Comparison of ENCODE assay signal across 1 cellular context in the genomic region with DNA sequence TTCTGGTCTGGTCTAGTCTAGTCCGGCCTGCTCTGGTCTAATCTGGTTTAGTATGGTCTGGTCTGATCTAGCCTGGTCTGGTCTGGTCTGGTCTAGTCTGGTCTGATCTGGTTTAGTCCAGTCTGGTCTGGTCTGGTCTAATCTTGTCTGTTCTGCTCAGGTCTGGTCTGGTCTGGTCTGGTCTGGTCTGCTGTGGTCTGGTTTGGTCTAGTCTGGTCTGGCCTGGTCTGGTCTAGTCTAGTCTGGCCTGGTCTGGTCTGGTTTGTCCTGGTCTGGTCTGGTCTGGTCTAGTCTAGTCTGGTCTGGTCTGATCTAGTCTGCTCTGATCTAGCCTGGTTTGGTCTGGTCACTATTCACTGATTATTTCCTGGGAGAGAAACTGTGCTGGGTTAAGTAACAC.
TF ChIP-seq lines count a peak whose summit lies in the region.

No MANE protein-coding gene starts in this region.

TF ChIP-seq in WTC11, 78 proteins besides CTCF, POLR2A, EP300 and RAD21 (continued from another document):
- no peak for TF ChIP-seq CREM (CRISPR knock-in tag; IDR thresholded peaks at IDR 0.05)
- no peak for TF ChIP-seq NR1H2 (CRISPR knock-in tag; IDR thresholded peaks at IDR 0.05)
- no peak for TF ChIP-seq ZNF396 (CRISPR knock-in tag; IDR thresholded peaks at IDR 0.05; ENCODE audit: borderline replicate concordance)
- TF ChIP-seq, protein P1, sequence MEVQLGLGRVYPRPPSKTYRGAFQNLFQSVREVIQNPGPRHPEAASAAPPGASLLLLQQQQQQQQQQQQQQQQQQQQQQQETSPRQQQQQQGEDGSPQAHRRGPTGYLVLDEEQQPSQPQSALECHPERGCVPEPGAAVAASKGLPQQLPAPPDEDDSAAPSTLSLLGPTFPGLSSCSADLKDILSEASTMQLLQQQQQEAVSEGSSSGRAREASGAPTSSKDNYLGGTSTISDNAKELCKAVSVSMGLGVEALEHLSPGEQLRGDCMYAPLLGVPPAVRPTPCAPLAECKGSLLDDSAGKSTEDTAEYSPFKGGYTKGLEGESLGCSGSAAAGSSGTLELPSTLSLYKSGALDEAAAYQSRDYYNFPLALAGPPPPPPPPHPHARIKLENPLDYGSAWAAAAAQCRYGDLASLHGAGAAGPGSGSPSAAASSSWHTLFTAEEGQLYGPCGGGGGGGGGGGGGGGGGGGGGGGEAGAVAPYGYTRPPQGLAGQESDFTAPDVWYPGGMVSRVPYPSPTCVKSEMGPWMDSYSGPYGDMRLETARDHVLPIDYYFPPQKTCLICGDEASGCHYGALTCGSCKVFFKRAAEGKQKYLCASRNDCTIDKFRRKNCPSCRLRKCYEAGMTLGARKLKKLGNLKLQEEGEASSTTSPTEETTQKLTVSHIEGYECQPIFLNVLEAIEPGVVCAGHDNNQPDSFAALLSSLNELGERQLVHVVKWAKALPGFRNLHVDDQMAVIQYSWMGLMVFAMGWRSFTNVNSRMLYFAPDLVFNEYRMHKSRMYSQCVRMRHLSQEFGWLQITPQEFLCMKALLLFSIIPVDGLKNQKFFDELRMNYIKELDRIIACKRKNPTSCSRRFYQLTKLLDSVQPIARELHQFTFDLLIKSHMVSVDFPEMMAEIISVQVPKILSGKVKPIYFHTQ (CRISPR knock-in tag; IDR thresholded peaks at IDR 0.05): no peak
- TF ChIP-seq NFATC4 (CRISPR knock-in tag; IDR thresholded peaks at IDR 0.05): no peak
- TF ChIP-seq, protein P2, sequence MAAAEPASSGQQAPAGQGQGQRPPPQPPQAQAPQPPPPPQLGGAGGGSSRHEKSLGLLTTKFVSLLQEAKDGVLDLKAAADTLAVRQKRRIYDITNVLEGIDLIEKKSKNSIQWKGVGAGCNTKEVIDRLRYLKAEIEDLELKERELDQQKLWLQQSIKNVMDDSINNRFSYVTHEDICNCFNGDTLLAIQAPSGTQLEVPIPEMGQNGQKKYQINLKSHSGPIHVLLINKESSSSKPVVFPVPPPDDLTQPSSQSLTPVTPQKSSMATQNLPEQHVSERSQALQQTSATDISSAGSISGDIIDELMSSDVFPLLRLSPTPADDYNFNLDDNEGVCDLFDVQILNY (CRISPR knock-in tag; IDR thresholded peaks at IDR 0.05): no peak
- TF ChIP-seq MXD4 (CRISPR knock-in tag; IDR thresholded peaks at IDR 0.05; ENCODE audit: borderline replicate concordance): no peak
- no peak for TF ChIP-seq GTF2I (CRISPR knock-in tag; conservative IDR thresholded peaks at IDR 0.05)
- TF ChIP-seq NR3C1 (CRISPR knock-in tag; conservative IDR thresholded peaks at IDR 0.05; ENCODE audit: low read depth): no peak
- TF ChIP-seq, protein P3, sequence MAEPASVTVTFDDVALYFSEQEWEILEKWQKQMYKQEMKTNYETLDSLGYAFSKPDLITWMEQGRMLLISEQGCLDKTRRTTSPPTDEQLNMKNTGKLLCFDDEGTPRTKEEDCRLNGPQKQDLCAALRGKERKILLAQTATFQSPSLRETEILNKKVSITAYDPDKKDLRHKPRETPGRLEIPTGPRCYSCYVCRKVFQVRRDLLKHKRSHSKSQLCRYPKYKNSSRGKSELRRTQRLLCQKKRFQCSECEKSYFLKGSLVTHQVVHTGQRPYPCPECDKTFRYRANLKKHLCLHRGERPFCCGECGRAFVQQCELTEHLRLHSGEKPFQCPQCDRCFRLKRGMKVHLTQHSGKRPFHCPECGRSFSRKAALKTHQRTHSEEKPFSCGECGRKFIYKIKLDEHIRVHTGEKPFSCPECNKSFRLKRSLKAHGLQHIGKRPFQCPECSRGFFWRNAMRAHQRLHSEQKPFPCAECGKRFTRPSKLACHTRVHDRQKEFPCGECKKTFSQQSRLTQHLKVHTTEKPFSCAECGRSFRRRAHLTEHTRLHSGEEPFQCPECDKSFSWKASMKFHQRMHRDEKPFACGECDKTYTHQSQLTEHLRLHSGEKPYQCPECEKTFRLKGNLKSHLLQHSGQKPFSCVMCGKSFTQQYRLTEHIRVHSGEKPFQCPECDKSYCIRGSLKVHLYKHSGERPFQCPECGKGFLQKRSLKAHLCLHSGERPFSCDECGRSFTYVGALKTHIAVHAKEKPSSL (CRISPR knock-in tag; conservative IDR thresholded peaks at IDR 0.05): no peak
